In the genomic region with DNA sequence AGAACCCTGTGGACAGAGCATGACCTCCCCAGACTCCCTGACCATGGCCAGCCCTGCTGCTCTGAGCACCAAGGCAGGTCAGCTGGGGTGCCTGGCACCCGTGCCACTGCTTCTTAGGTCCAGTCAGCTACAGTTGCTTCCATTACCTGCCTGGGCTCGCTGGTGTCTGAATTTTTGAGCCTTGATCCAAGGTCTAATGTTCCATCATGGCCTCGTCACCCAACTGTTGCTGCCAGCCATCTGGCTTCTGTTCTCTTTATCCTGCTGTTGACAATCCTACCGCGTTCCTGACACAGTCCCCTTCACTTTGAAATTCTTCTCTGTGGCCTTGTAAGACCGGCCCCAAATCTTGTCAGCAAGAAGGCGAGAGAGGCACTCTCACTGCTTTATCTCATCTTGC, we compare ENCODE assay signal across 19 cellular contexts. TPM values are rescaled to one million over a fixed set of nuclear protein-coding genes. Genes with fewer than 3 reads are reported as not detected.
A peak's percentile ranks its signal among the peaks of the same experiment; 100 is the strongest.
DNase-seq lines count a peak whose midpoint lies in the region; ATAC-seq and TF ChIP-seq lines count a peak whose summit lies in the region.
"Had no signal": no experiment of that assay in that cellular context is flagged by ENCODE, and none has a peak within 500 bp of the region (broad histone marks: within the 10 kb centered on the region; RNA-seq: fewer than 3 reads in every experiment).

No MANE protein-coding gene starts in this region.

- H3K4me3 Mint-ChIP-seq in effector memory CD8-positive, alpha-beta T cell = no peak overlapping the region
- H3K4me3 Mint-ChIP-seq: CD8-positive, alpha-beta memory T cell had no signal

- H3K27ac ChIP-seq in right atrium auricular region = peak overlapping the region; percentile 78 to 87
- H3K27ac ChIP-seq: A549; BLaER1 treated with 17β-estradiol and CSF1 and Interleukin-3, amounts not matched to agents 10 nM and 100 nM; HL-60 had no signal

- peaks cover 0 to 53% of the 10 kb centered on the region in 2 donors for H3K4me1 ChIP-seq in right atrium auricular region
- H3K4me1 ChIP-seq: A549 had no signal

- no peak for DNase-seq in Right ventricle myocardium superior
- DNase-seq in left cardiac atrium = no peak
- no peak for DNase-seq in effector memory CD8-positive, alpha-beta T cell
- DNase-seq in right atrium auricular region (ENCODE audit: low spot score) = no peak
- no peak for DNase-seq in NCI-H82 (lab: John Stamatoyannopoulos, UW)
- no peak for DNase-seq in activated CD8-positive, alpha-beta memory T cell treated with anti-CD3 and anti-CD28 coated beads, Interleukin-2, amount 50 U/mL, for 4 hours
- DNase-seq in NCI-H2107 treated with DMSO at 0.1 percent for 48 hours (lab: John Stamatoyannopoulos, UW; ENCODE audit: unreplicated experiment) = no peak
- DNase-seq: CD8-positive, alpha-beta memory T cell; DMS79; HCEC 1CT; NCI-H187 treated with DMSO at 0.1 percent for 48 hours; NCI-H2171; NCI-H748 treated with DMSO at 0.1 percent for 48 hours; RPMI8226 had no signal

- intact Hi-C loops in Right ventricle myocardium superior (cut with DNase I) (no loop called here), left cardiac atrium (cut with DNase I) (no loop called here)

- H3K27ac Mint-ChIP-seq in effector memory CD8-positive, alpha-beta T cell = peak overlapping the region; percentile 2 to 30

- ATAC-seq in Right ventricle myocardium superior (ENCODE audit: poor library complexity) (peak; percentile 19), left cardiac atrium (no peak)
- no peak for ATAC-seq in effector memory CD8-positive, alpha-beta T cell (replicated peaks)
- ATAC-seq: A549 had no signal

- TF ChIP-seq CTCF in right atrium auricular region (IDR thresholded peaks at IDR 0.05) = no peak

- peaks cover 70% of the 10 kb centered on the region for H3K36me3 ChIP-seq in right atrium auricular region

- H3K27me3 Mint-ChIP-seq in effector memory CD8-positive, alpha-beta T cell = no peaks in the 10 kb centered on the region
- H3K27me3 Mint-ChIP-seq: CD8-positive, alpha-beta memory T cell had no signal

- no peak overlapping the region for H3K4me3 ChIP-seq in right atrium auricular region
- H3K4me3 ChIP-seq: A549; BLaER1 treated with 17β-estradiol and CSF1 and Interleukin-3, amounts not matched to agents 10 nM and 100 nM had no signal

- H3K4me1 Mint-ChIP-seq in effector memory CD8-positive, alpha-beta T cell (ENCODE audit: low read depth in 2 of 2) = no peaks in the 10 kb centered on the region

- H3K36me3 Mint-ChIP-seq in effector memory CD8-positive, alpha-beta T cell (ENCODE audit: insufficient read depth) = peaks cover 79% of the 10 kb centered on the region

- no peaks in the 10 kb centered on the region for H3K9me3 Mint-ChIP-seq in effector memory CD8-positive, alpha-beta T cell
- H3K9me3 Mint-ChIP-seq: CD8-positive, alpha-beta memory T cell had no signal

- H3K27me3 ChIP-seq in right atrium auricular region = no peaks in the 10 kb centered on the region
- H3K27me3 ChIP-seq: BLaER1 treated with 17β-estradiol and CSF1 and Interleukin-3, amounts not matched to agents 10 nM and 100 nM had no signal

- no peaks in the 10 kb centered on the region for H3K9me3 ChIP-seq in right atrium auricular region
- H3K9me3 ChIP-seq: A549; BLaER1 treated with 17β-estradiol and CSF1 and Interleukin-3, amounts not matched to agents 10 nM and 100 nM had no signal

RNA-seq across cellular contexts. Expression of a gene that starts 16.7 kb away (rescaled TPM):
- total RNA-seq in Right ventricle myocardium superior (93.3 TPM), left cardiac atrium (10 to 100 TPM; 65.2 to 78.2 TPM), right atrium auricular region (10 to 100 TPM; 37.4 to 39.4 TPM)

RNA-seq across cellular contexts. Expression of a gene that starts 16.9 kb away (rescaled TPM):
- total RNA-seq in Right ventricle myocardium superior = 42.1 TPM
- total RNA-seq in left cardiac atrium = 10 to 100 TPM; 28.0 to 33.6 TPM
- total RNA-seq in right atrium auricular region = 10 to 100 TPM; 26.1 to 29.7 TPM

RNA-seq across cellular contexts. Expression of a gene that starts 28.0 kb away (rescaled TPM):
- total RNA-seq in Right ventricle myocardium superior (110 TPM), left cardiac atrium (10 to 100 TPM; 53.6 to 54.5 TPM), right atrium auricular region (10 to 100 TPM; 50.0 to 65.6 TPM)

RNA-seq across cellular contexts. Expression of a gene that starts 35.2 kb away (rescaled TPM):
- total RNA-seq in Right ventricle myocardium superior (not detected), left cardiac atrium (not detected), right atrium auricular region (not detected)
- total RNA-seq: CD8-positive, alpha-beta memory T cell; LHCN-M2; NCI-H460 had no signal

RNA-seq across cellular contexts. Expression of a gene that starts 42.3 kb away (rescaled TPM):
- total RNA-seq in Right ventricle myocardium superior (not detected), left cardiac atrium (not detected), right atrium auricular region (not detected)
- total RNA-seq: CD8-positive, alpha-beta memory T cell; LHCN-M2; NCI-H460 had no signal
